8 cellular contexts compared by ENCODE assay signal in genomic region chrX:1239681-1240142, GRCh38.
DNase-seq lines count a peak whose midpoint lies in the region; ATAC-seq and TF ChIP-seq lines count a peak whose summit lies in the region.

No MANE protein-coding gene starts in this region.

- POLR2A ChIA-PET in RWPE1 (lab: Yijun Ruan, JAX; ENCODE audit: low non-redundant PET) = no interaction called here

- TF ChIP-seq CTCF in GM13976 (IDR thresholded peaks at IDR 0.05; ENCODE audit: borderline replicate concordance, control extremely low read depth, extremely low read depth, insufficient read depth, missing control alignments) (no peak), RWPE1 (conservative IDR thresholded peaks at IDR 0.05; ENCODE audit: low read depth) (no peak)

- H3K9me3 Mint-ChIP-seq in activated naive CD8-positive, alpha-beta T cell treated with anti-CD3 and anti-CD28 coated beads, Interleukin-2, amount 50 U/mL, for 24 hours = no peaks in the 10 kb centered on the region

- in situ Hi-C loops in GM13976 (cut with MboI; ENCODE audit: low sequenced_read_pairs, unreplicated experiment) = no loop called here

- H3K27ac Mint-ChIP-seq in activated naive CD8-positive, alpha-beta T cell treated with anti-CD3 and anti-CD28 coated beads, Interleukin-2, amount 50 U/mL, for 24 hours = peak overlapping the region; percentile 63

- H3K27ac ChIP-seq in RWPE1 = no peak overlapping the region

- peak; percentile 68 for ATAC-seq in HG02870 (IDR thresholded peaks at IDR 0.05; ENCODE audit: unreplicated experiment)
- peak; percentile 74 for ATAC-seq in activated naive CD8-positive, alpha-beta T cell treated with anti-CD3 and anti-CD28 coated beads, Interleukin-2, amount 50 U/mL, for 24 hours

- DNase-seq in GM13976 (ENCODE audit: low spot score) (peak; percentile 82), nucleus accumbens (lab: John Stamatoyannopoulos, UW) (peak in 34 of 56 donors; percentile 1 to 60 (median 12)), DMS79 (lab: John Stamatoyannopoulos, UW) (no peak), HK-2 (ENCODE audit: unreplicated experiment) (no peak), RWPE1 (ENCODE audit: low spot score) (no peak)
- peak; percentile 72 for DNase-seq in activated naive CD8-positive, alpha-beta T cell treated with anti-CD3 and anti-CD28 coated beads, Interleukin-2, amount 50 U/mL, for 24 hours
- no peak for DNase-seq in central memory CD4-positive, alpha-beta T cell

- H3K4me1 Mint-ChIP-seq in activated naive CD8-positive, alpha-beta T cell treated with anti-CD3 and anti-CD28 coated beads, Interleukin-2, amount 50 U/mL, for 24 hours = peaks cover 24% of the 10 kb centered on the region

- H3K36me3 Mint-ChIP-seq in activated naive CD8-positive, alpha-beta T cell treated with anti-CD3 and anti-CD28 coated beads, Interleukin-2, amount 50 U/mL, for 24 hours (ENCODE audit: low read depth) = no peaks in the 10 kb centered on the region

- H3K4me3 Mint-ChIP-seq in activated naive CD8-positive, alpha-beta T cell treated with anti-CD3 and anti-CD28 coated beads, Interleukin-2, amount 50 U/mL, for 24 hours = no peak overlapping the region

- H3K27me3 Mint-ChIP-seq in activated naive CD8-positive, alpha-beta T cell treated with anti-CD3 and anti-CD28 coated beads, Interleukin-2, amount 50 U/mL, for 24 hours = peaks cover 8% of the 10 kb centered on the region

- CTCF ChIA-PET in RWPE1 (lab: Yijun Ruan, JAX) = no interaction called here

Comparison
In these comparisons a context has a peak if more than half of its experiments do, and no peak if none do; other contexts are left out.
1. DNase-seq: peak in GM13976 (single experiment), activated naive CD8-positive, alpha-beta T cell treated with anti-CD3 and anti-CD28 coated beads, Interleukin-2, amount 50 U/mL, for 24 hours (single experiment) and nucleus accumbens (34 of 56); none in central memory CD4-positive, alpha-beta T cell (single experiment), DMS79 (single experiment), HK-2 (single experiment) and RWPE1 (single experiment).